8 cellular contexts compared by ENCODE assay signal in the genomic region with DNA sequence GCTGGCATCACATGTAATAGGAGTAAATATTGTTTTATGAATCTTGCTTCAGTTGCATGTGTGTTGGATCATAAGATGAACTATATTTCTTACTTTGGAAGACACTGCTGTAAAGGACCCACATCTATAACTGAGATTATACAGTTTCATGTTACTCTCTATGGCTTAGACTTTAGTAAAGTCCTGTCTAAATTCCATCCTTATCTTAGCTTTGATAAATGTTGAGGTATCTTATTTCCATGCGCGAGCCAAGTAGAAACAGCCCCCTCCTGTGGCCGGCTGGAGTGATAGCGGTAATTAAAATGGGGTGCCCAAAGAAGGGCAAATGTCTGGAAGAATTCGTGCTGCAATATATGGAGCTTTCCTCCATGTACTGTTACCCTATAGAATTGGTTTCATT. TPM values are rescaled to one million over a fixed set of nuclear protein-coding genes. Genes with fewer than 3 reads are reported as not detected.
DNase-seq lines count a peak whose midpoint lies in the region; ATAC-seq and TF ChIP-seq lines count a peak whose summit lies in the region.

No MANE protein-coding gene starts in this region.

- WGBS in stomach, 5 donors, result 13 to 36% (median 21%) methylated on average over 5 of the region's 5 CpGs
- WGBS in gastroesophageal sphincter (ENCODE audit: low coverage in 1 of 2), 2 donors, result 25 to 35% methylated on average over 5 of the region's 5 CpGs

- H3K27me3 ChIP-seq in left lung (no peaks in the 10 kb centered on the region), stomach (no peaks in the 10 kb centered on the region), gastroesophageal sphincter (no peaks in the 10 kb centered on the region)

- H3K4me1 ChIP-seq in left lung (peaks cover 0 to 7% of the 10 kb centered on the region in 2 donors), stomach (peaks cover 10 to 34% (median 15%) of the 10 kb centered on the region in 4 donors), gastroesophageal sphincter (peaks cover 0 to 4% (median 0%) of the 10 kb centered on the region in 3 donors)

- no peaks in the 10 kb centered on the region for H3K36me3 ChIP-seq in left lung
- H3K36me3 ChIP-seq in stomach, result no peaks in the 10 kb centered on the region
- H3K36me3 ChIP-seq in gastroesophageal sphincter, result no peaks in the 10 kb centered on the region

- DNase-seq in NCI-H345 (lab: John Stamatoyannopoulos, UW) (peak; percentile 3), NCI-H345 treated with DMSO at 0.1 percent for 48 hours (lab: John Stamatoyannopoulos, UW; ENCODE audit: unreplicated experiment) (no peak), NCI-H226 (peak; percentile 45), left lung (no peak), stomach (peak; percentile 56), GOT3 (lab: John Stamatoyannopoulos, UW) (no peak)
- peak; percentile 43 for DNase-seq in activated naive CD4-positive, alpha-beta T cell treated with Interleukin-2 at 50 U/mL for 16 hours

- H3K4me3 ChIP-seq in left lung (no peak overlapping the region), stomach (no peak overlapping the region), gastroesophageal sphincter (no peak overlapping the region)

- TF ChIP-seq POLR2A in stomach (IDR thresholded peaks at IDR 0.05) (no peak), gastroesophageal sphincter (IDR thresholded peaks at IDR 0.05) (no peak)

- ATAC-seq in left lung, result peak; percentile 85
- no peak for ATAC-seq in gastroesophageal sphincter

- TF ChIP-seq CTCF in left lung (IDR thresholded peaks at IDR 0.05) (peak; percentile 45 to 47), stomach (IDR thresholded peaks at IDR 0.05) (peak in 5 of 7 experiments; percentile 45 to 64 (median 55)), gastroesophageal sphincter (IDR thresholded peaks at IDR 0.05) (peak in 2 of 4 experiments; percentile 13 to 53)

- intact Hi-C loops in left lung (cut with DNase I), result no loop called here
- intact Hi-C loops in stomach (cut with DNase I; ENCODE audit: low total_unique reads), result no loop called here

- no peaks in the 10 kb centered on the region for H3K9me3 ChIP-seq in left lung
- H3K9me3 ChIP-seq in stomach, result peaks cover 0 to 7% (median 0%) of the 10 kb centered on the region in 4 donors
- no peaks in the 10 kb centered on the region for H3K9me3 ChIP-seq in gastroesophageal sphincter

- H3K27ac ChIP-seq in left lung (no peak overlapping the region), stomach (no peak overlapping the region), gastroesophageal sphincter (no peak overlapping the region)

- TF ChIP-seq EP300 in stomach (IDR thresholded peaks at IDR 0.05) (no peak), gastroesophageal sphincter (IDR thresholded peaks at IDR 0.05) (no peak)

RNA-seq across cellular contexts. Expression of a gene that starts 43.0 kb away (rescaled TPM):
- total RNA-seq in left lung, result under 1 TPM; 0.47 to 0.61 TPM
- under 1 TPM in 1 of 5 donors, not detected in 4; 0.73 TPM for total RNA-seq in stomach
- polyA plus RNA-seq in stomach, result not detected
- total RNA-seq in gastroesophageal sphincter, result 1 to 10 TPM; 1.2 to 2.6 (median 1.5) TPM

RNA-seq across cellular contexts. Expression of a gene that starts 57.1 kb away (rescaled TPM):
- 10 to 100 TPM; 46.4 to 96.9 TPM for total RNA-seq in left lung
- 100 to 1,000 TPM in 3 of 5 donors, 10 to 100 TPM in 2; 71.2 to 212 (median 121) TPM for total RNA-seq in stomach
- polyA plus RNA-seq in stomach, result 10 to 100 TPM in 2 of 3 donors, 1 to 10 TPM in 1; 6.1 to 18.9 (median 15.3) TPM
- 100 to 1,000 TPM in 1 of 4 donors, 10 to 100 TPM in 3; 29.5 to 127 (median 59.9) TPM for total RNA-seq in gastroesophageal sphincter

Comparison
In these comparisons a context has a peak if more than half of its experiments do, and no peak if none do; other contexts are left out.
1. DNase-seq: peak in NCI-H345 (single experiment), NCI-H226 (single experiment), activated naive CD4-positive, alpha-beta T cell treated with Interleukin-2 at 50 U/mL for 16 hours (single experiment) and stomach (single experiment); none in NCI-H345 treated with DMSO at 0.1 percent for 48 hours (single experiment), left lung (0 of 2) and GOT3 (single experiment).